In the genomic region with DNA sequence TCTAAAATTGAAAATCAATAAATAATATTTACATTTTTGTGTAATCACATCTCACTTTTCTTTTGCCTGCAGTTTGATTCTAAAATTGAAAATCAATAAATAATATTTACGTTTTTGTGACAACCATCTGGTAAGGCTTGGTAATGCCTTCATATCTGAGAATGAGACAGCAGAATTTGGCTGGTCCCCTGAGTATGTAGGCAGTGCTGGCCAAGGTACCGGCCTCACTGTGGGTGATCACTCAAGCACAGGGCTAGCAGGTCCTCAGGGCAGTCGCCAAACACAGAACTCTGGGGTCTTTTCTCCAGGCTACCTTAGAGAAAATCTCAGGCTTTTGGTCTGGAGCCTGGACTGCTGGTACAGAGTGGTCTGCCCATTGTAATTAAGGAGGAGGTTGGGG, we compare ENCODE assay signal across 1 cellular context.
TF ChIP-seq lines count a peak whose summit lies in the region.

No MANE protein-coding gene starts in this region.

TF ChIP-seq in GM12878, 131 proteins besides CTCF, POLR2A, EP300 and RAD21:
- TF ChIP-seq, protein P1, sequence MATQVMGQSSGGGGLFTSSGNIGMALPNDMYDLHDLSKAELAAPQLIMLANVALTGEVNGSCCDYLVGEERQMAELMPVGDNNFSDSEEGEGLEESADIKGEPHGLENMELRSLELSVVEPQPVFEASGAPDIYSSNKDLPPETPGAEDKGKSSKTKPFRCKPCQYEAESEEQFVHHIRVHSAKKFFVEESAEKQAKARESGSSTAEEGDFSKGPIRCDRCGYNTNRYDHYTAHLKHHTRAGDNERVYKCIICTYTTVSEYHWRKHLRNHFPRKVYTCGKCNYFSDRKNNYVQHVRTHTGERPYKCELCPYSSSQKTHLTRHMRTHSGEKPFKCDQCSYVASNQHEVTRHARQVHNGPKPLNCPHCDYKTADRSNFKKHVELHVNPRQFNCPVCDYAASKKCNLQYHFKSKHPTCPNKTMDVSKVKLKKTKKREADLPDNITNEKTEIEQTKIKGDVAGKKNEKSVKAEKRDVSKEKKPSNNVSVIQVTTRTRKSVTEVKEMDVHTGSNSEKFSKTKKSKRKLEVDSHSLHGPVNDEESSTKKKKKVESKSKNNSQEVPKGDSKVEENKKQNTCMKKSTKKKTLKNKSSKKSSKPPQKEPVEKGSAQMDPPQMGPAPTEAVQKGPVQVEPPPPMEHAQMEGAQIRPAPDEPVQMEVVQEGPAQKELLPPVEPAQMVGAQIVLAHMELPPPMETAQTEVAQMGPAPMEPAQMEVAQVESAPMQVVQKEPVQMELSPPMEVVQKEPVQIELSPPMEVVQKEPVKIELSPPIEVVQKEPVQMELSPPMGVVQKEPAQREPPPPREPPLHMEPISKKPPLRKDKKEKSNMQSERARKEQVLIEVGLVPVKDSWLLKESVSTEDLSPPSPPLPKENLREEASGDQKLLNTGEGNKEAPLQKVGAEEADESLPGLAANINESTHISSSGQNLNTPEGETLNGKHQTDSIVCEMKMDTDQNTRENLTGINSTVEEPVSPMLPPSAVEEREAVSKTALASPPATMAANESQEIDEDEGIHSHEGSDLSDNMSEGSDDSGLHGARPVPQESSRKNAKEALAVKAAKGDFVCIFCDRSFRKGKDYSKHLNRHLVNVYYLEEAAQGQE (IDR thresholded peaks at IDR 0.05; ENCODE audit: low read depth, low read length), result peak; percentile 42; the same call in 1 of the 2 replicates
- TF ChIP-seq CHD2 (IDR thresholded peaks at IDR 0.05; ENCODE audit: borderline replicate concordance, low read depth, low read length), result no peak
